ENCODE assay signal across 14 cellular contexts in the genomic region with DNA sequence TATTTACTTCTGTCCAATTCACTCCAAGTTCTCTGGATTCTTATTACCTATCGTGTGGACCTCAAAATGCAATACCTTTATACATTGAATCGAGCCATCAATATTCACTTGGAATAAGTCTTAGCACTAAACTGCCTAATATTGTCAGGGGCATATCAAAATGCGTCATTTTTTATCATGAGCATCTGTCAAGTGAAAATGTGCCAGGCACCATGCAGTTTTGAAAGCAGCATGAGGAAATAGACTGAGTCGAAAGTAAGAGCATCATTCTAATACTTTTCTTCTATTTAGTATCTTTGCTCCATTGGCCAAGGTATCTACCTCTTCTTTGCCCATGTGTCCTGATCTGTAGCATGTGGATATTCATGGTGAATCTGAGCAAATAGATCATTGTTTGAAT.
DNase-seq lines count a peak whose midpoint lies in the region; ATAC-seq lines count a peak whose summit lies in the region.
"Had no signal": no experiment of that assay in that cellular context is flagged by ENCODE, and none has a peak within 500 bp of the region (broad histone marks: within the 10 kb centered on the region; RNA-seq: fewer than 3 reads in every experiment).

No MANE protein-coding gene starts in this region.

- ATAC-seq in GM19455 (IDR thresholded peaks at IDR 0.05; ENCODE audit: unreplicated experiment) = no peak
- ATAC-seq: A549; CD8-positive, alpha-beta T cell; GM12878 had no signal

- in situ Hi-C loops in G401 (cut with HindIII; ENCODE audit: low sequenced_read_pairs) = no loop called here

- DNase-seq in G401 (ENCODE audit: low spot score) (peak; percentile 93), cerebellar cortex (ENCODE audit: low spot score) (peak; percentile 92), cerebellum (ENCODE audit: low spot score) (peak; percentile 62), NCI-H146 treated with DMSO at 0.1 percent for 48 hours (lab: John Stamatoyannopoulos, UW; ENCODE audit: unreplicated experiment) (no peak)
- DNase-seq: AML-193; Caco-2; Calu3; CD4-positive, alpha-beta T cell; CD8-positive, alpha-beta T cell; DMS79 treated with DMSO at 0.1 percent for 48 hours; GDM1 had no signal
